Comparison of ENCODE assay signal across 5 cellular contexts in the genomic region with DNA sequence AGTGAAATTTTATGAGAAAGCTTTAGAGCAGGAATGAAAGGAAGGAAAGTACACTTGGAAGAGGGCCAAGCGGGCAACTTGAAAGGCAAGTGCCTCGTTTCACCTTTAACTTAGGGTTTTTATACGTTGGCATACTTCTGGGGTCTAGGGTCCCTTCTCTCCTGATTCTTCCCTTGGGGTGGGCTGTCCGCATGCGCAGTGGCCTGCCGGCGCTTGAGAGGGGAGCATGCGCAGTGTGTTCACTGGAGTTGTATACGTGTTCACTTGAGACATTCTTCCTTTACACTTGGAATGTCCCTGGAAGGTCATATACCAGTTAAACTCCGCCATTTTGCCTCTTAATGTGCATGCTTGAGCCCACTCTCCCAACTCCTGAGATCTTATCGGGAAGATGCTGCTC. TPM values are rescaled to one million over a fixed set of nuclear protein-coding genes. Genes with fewer than 3 reads are reported as not detected.
"Had no signal": no experiment of that assay in that cellular context is flagged by ENCODE, and none has a peak within 500 bp of the region (broad histone marks: within the 10 kb centered on the region; RNA-seq: fewer than 3 reads in every experiment).

No MANE protein-coding gene starts in this region.

RNA-seq across cellular contexts. Expression of a gene that starts 7.4 kb away (rescaled TPM):
- total RNA-seq: neural crest cell, osteoblast, smooth muscle cell had no signal
- polyA plus RNA-seq: naive thymus-derived CD4-positive, alpha-beta T cell; naive thymus-derived CD8-positive, alpha-beta T cell; smooth muscle cell had no signal
